In the genomic region with DNA sequence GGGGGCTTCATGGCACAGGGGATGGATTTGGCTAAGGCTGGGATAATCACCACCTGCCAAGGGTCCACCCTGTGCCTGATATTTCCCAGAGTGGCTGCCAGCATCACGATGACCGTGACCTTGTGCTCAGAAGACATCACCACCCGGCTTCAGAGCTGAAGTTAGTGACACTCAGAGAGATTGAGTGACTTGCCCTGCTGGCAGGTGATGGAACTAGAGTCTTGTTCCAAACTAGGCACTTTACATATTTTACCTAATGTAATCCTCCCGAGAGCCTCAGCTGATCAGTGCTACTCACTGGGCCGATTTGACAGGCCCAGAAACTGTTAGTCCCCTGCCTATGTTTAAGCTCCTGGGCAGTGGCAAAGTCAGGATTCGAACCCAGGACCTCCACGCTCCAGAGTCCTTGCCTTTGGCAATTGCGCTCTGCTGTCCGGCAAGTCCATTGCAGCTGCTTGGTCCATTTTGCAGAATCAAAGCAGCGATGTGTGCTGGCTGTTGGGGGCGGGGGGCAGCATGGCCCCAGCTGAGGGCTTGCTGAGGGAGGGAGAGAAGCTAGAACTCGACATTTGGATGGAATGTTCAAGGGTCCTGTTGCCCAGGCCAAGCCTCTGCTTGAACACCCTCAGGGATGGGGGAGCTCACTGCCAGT, we compare ENCODE assay signal across 28 cellular contexts.
DNase-seq lines count a peak whose midpoint lies in the region; ATAC-seq and TF ChIP-seq lines count a peak whose summit lies in the region.
"Had no signal": no experiment of that assay in that cellular context is flagged by ENCODE, and none has a peak within 500 bp of the region (broad histone marks: within the 10 kb centered on the region; RNA-seq: fewer than 3 reads in every experiment).

No MANE protein-coding gene starts in this region.

- ATAC-seq in GM23338 (peak; percentile 30), PC-3 (0 out of 2 replicates have a peak, but pooled peaks have one; percentile 31), foreskin keratinocyte (no peak)
- ATAC-seq: activated naive CD4-positive, alpha-beta T cell treated with anti-CD3 and anti-CD28 coated beads, Interleukin-2, amount 50 U/mL, for 72 hours; mucosa of descending colon; stimulated activated naive CD8-positive, alpha-beta T cell treated with anti-CD3 and anti-CD28 coated beads, Interleukin-15, amount 100 ng/mL, for 72 hours had no signal

- H2AFZ ChIP-seq in GM23338 = no peak overlapping the region; the same call in 1 of the 2 replicates
- no peak overlapping the region for H2AFZ ChIP-seq in PC-3 (ENCODE audit: low read length)
- H2AFZ ChIP-seq in osteoblast (ENCODE audit: low read length) = no peak overlapping the region

- DNase-seq in GM23338 (ENCODE audit: low spot score) (peak; percentile 56), PC-3 (no peak), foreskin keratinocyte (no peak), osteoblast (ENCODE audit: insufficient read length, low spot score, missing footprints) (peak; percentile 65), SHP77 (lab: John Stamatoyannopoulos, UW) (no peak), NK-92 (lab: John Stamatoyannopoulos, UW; ENCODE audit: unreplicated experiment) (no peak), OCI-M2 (lab: John Stamatoyannopoulos, UW; ENCODE audit: unreplicated experiment) (no peak)
- DNase-seq in activated CD4-positive, alpha-beta T cell treated with anti-CD3 and anti-CD28 coated beads for 4 hours = no peak
- DNase-seq: activated CD4-positive, alpha-beta T cell treated with anti-CD3 and anti-CD28 coated beads, Interleukin-2, amount 50 U/mL, for 48 hours; activated CD8-positive, alpha-beta memory T cell treated with anti-CD3 and anti-CD28 coated beads, Interleukin-2, amount 50 U/mL, for 48 hours; anterior cingulate cortex; heart right ventricle; immature natural killer cell; left ventricle myocardium inferior; mucosa of descending colon; NCI-H1417; NCI-H2107; NCI-H446; NCI-H82; stimulated activated naive CD8-positive, alpha-beta T cell treated with anti-CD3 and anti-CD28 coated beads, Interleukin-15, amount 100 ng/mL, for 72 hours had no signal

- H3K9me3 ChIP-seq in PC-3 (ENCODE audit: low read length) (no peaks in the 10 kb centered on the region), osteoblast (ENCODE audit: low read depth, low read length) (no peaks in the 10 kb centered on the region)
- H3K9me3 ChIP-seq: heart right ventricle, left ventricle myocardium inferior, mucosa of descending colon, tibial nerve had no signal

- H3K27me3 ChIP-seq in GM23338 (ENCODE audit: insufficient read depth) (no peaks in the 10 kb centered on the region), PC-3 (ENCODE audit: low read length) (no peaks in the 10 kb centered on the region), foreskin keratinocyte (peaks cover 39% of the 10 kb centered on the region), osteoblast (ENCODE audit: insufficient read depth, low read length) (peaks cover 24% of the 10 kb centered on the region)
- H3K27me3 ChIP-seq: cardiac muscle cell had no signal

- H3K27ac Mint-ChIP-seq in GM23338 = peak overlapping the region; percentile 85
- H3K27ac Mint-ChIP-seq: activated naive CD4-positive, alpha-beta T cell treated with anti-CD3 and anti-CD28 coated beads, Interleukin-2, amount 50 U/mL, for 72 hours; activated T-helper 2 cell treated with anti-CD3 and anti-CD28 coated beads, Interferon-gamma antibody, Interleukin-2, Interleukin-4, amounts not matched to agents 10 μg/mL and 5 μg/mL and 100 μg/mL, durations not matched to agents 14 hours and 24 hours and 36 hours; IgD-negative memory B cell; immature natural killer cell; stimulated activated naive CD8-positive, alpha-beta T cell treated with anti-CD3 and anti-CD28 coated beads, Interleukin-15, amount 100 ng/mL, for 72 hours; T-helper 2 cell treated with Interferon-gamma antibody and Interleukin-4, amounts not matched to agents 5 μg/mL and 100 μg/mL, for 36 hours had no signal

- no peaks in the 10 kb centered on the region for H3K36me3 ChIP-seq in GM23338 (ENCODE audit: insufficient read depth)
- H3K36me3 ChIP-seq in PC-3 (ENCODE audit: low read depth, low read length) = no peaks in the 10 kb centered on the region
- no peaks in the 10 kb centered on the region for H3K36me3 ChIP-seq in osteoblast (ENCODE audit: insufficient read depth, low read length)
- H3K36me3 ChIP-seq: cardiac muscle cell, heart right ventricle, left ventricle myocardium inferior, tibial nerve had no signal

- H3K4me1 ChIP-seq in GM23338 (ENCODE audit: insufficient read depth) (peaks cover 21% of the 10 kb centered on the region; the same call in 1 of the 2 replicates), PC-3 (ENCODE audit: insufficient read depth, low read length) (no peaks in the 10 kb centered on the region), foreskin keratinocyte (no peaks in the 10 kb centered on the region), osteoblast (ENCODE audit: insufficient read depth, low read length) (no peaks in the 10 kb centered on the region)
- H3K4me1 ChIP-seq: tibial nerve had no signal

- H4K20me1 ChIP-seq in GM23338 (replicated peaks; ENCODE audit: insufficient read depth) (no peaks in the 10 kb centered on the region), PC-3 (ENCODE audit: low read length) (no peaks in the 10 kb centered on the region), osteoblast (ENCODE audit: insufficient read depth, low read length) (no peaks in the 10 kb centered on the region)

- H3K9me3 Mint-ChIP-seq in GM23338 = no peaks in the 10 kb centered on the region
- H3K9me3 Mint-ChIP-seq: activated naive CD4-positive, alpha-beta T cell treated with anti-CD3 and anti-CD28 coated beads, Interleukin-2, amount 50 U/mL, for 72 hours; activated T-helper 2 cell treated with anti-CD3 and anti-CD28 coated beads, Interferon-gamma antibody, Interleukin-2, Interleukin-4, amounts not matched to agents 10 μg/mL and 5 μg/mL and 100 μg/mL, durations not matched to agents 14 hours and 24 hours and 36 hours; immature natural killer cell; stimulated activated naive CD8-positive, alpha-beta T cell treated with anti-CD3 and anti-CD28 coated beads, Interleukin-15, amount 100 ng/mL, for 72 hours; T-helper 2 cell treated with Interferon-gamma antibody and Interleukin-4, amounts not matched to agents 5 μg/mL and 100 μg/mL, for 36 hours had no signal

- no peaks in the 10 kb centered on the region for H3K36me3 Mint-ChIP-seq in GM23338 (ENCODE audit: low read depth)
- H3K36me3 Mint-ChIP-seq: activated naive CD4-positive, alpha-beta T cell treated with anti-CD3 and anti-CD28 coated beads, Interleukin-2, amount 50 U/mL, for 72 hours; IgD-negative memory B cell; immature natural killer cell had no signal

- peaks cover 7% of the 10 kb centered on the region for H3K27me3 Mint-ChIP-seq in GM23338 (ENCODE audit: insufficient read depth, low read depth, poor library complexity)

- peak in 1 of 2 experiments; percentile 32; a peak in 2 of 4 replicates for TF ChIP-seq CTCF in GM23338 (conservative IDR thresholded peaks at IDR 0.05; ENCODE audit: low read depth in 2 of 2)
- TF ChIP-seq CTCF in PC-3 (conservative IDR thresholded peaks at IDR 0.05; ENCODE audit: low read depth, low read length) = 0 out of 2 replicates have a peak, but pooled peaks have one; percentile 23
- TF ChIP-seq CTCF in foreskin keratinocyte (conservative IDR thresholded peaks at IDR 0.05) = peak; percentile 2
- TF ChIP-seq CTCF in osteoblast (IDR thresholded peaks at IDR 0.05; ENCODE audit: extremely low read depth, low read depth, low read length) = no peak

- no TSS peak for BruUV-seq in PC-3 (replicated peaks; lab: Mats Ljungman, UMichigan)

- H3K4me1 Mint-ChIP-seq in GM23338 = peaks cover 12% of the 10 kb centered on the region

- H3K4me3 Mint-ChIP-seq in GM23338 = no peak overlapping the region
- H3K4me3 Mint-ChIP-seq: immature natural killer cell; stimulated activated naive CD8-positive, alpha-beta T cell treated with anti-CD3 and anti-CD28 coated beads, Interleukin-15, amount 100 ng/mL, for 72 hours; T-helper 2 cell treated with Interferon-gamma antibody and Interleukin-4, amounts not matched to agents 5 μg/mL and 100 μg/mL, for 36 hours had no signal

- CTCF ChIA-PET in PC-3 (lab: Charles Lee) = no interaction called here

- peak overlapping the region; percentile 24 for H3K4me2 ChIP-seq in GM23338
- H3K4me2 ChIP-seq in PC-3 (ENCODE audit: low read length) = no peak overlapping the region
- H3K4me2 ChIP-seq in osteoblast (ENCODE audit: insufficient read depth, low read length) = no peak overlapping the region

- POLR2A ChIA-PET in PC-3 (lab: Charles Lee; ENCODE audit: unreplicated experiment) = no interaction called here

- no peaks in the 10 kb centered on the region for H3K79me2 ChIP-seq in GM23338 (replicated peaks; ENCODE audit: insufficient read depth)
- H3K79me2 ChIP-seq in PC-3 (ENCODE audit: low read length) = no peaks in the 10 kb centered on the region
- H3K79me2 ChIP-seq in osteoblast (ENCODE audit: insufficient read depth, low read length) = no peaks in the 10 kb centered on the region

- peaks cover 4% of the 10 kb centered on the region; the same call in 1 of the 2 replicates for H3F3A ChIP-seq in GM23338 (replicated peaks; ENCODE audit: low read depth)
- H3F3A ChIP-seq in PC-3 (ENCODE audit: low read length, unreplicated experiment) = no peaks in the 10 kb centered on the region

- no peak overlapping the region for H3K9ac ChIP-seq in PC-3 (ENCODE audit: low read length)

- intact Hi-C loops in PC-3 (cut with micrococcal nuclease) = no loop called here

- H3K9me2 ChIP-seq in GM23338 (ENCODE audit: insufficient read depth) = no peaks in the 10 kb centered on the region
- H3K9me2 ChIP-seq in PC-3 (replicated peaks; ENCODE audit: low read length) = no peaks in the 10 kb centered on the region

- H3K4me3 ChIP-seq in GM23338 (no peak overlapping the region), PC-3 (ENCODE audit: low read length) (no peak overlapping the region), osteoblast (ENCODE audit: insufficient read depth, low read length) (no peak overlapping the region)
- H3K4me3 ChIP-seq: cardiac muscle cell, heart right ventricle, left ventricle myocardium inferior, mucosa of descending colon, tibial nerve had no signal

- H3K27ac ChIP-seq in GM23338 (ENCODE audit: low read depth) (peak overlapping the region; percentile 42; the same call in 1 of the 2 replicates), PC-3 (ENCODE audit: low read length) (no peak overlapping the region), foreskin keratinocyte (no peak overlapping the region), osteoblast (ENCODE audit: low read depth, low read length) (no peak overlapping the region)
- H3K27ac ChIP-seq: C4-2B, cardiac muscle cell, HL-60, tibial nerve had no signal

TF ChIP-seq in GM23338, 12 proteins besides CTCF, POLR2A, EP300 and RAD21 (continues in another document):
- TF ChIP-seq EZH2 (IDR thresholded peaks at IDR 0.05; ENCODE audit: low read depth, unreplicated experiment) (no peak), STAT1 (IDR thresholded peaks at IDR 0.05; ENCODE audit: unreplicated experiment) (no peak), ZNF331 (CRISPR knock-in tag; IDR thresholded peaks at IDR 0.05; ENCODE audit: low read depth) (no peak), NANOG (IDR thresholded peaks at IDR 0.05; ENCODE audit: borderline replicate concordance) (no peak)

Comparison
In these comparisons a context has a peak if more than half of its experiments do, and no peak if none do; other contexts are left out.
1. DNase-seq: peak in GM23338 (single experiment) and osteoblast (single experiment); none in PC-3 (single experiment), foreskin keratinocyte (0 of 2), SHP77 (0 of 2), NK-92 (single experiment), OCI-M2 (single experiment) and activated CD4-positive, alpha-beta T cell treated with anti-CD3 and anti-CD28 coated beads for 4 hours (0 of 2).